Comparison of ENCODE assay signal across 1 cellular context in the genomic region with DNA sequence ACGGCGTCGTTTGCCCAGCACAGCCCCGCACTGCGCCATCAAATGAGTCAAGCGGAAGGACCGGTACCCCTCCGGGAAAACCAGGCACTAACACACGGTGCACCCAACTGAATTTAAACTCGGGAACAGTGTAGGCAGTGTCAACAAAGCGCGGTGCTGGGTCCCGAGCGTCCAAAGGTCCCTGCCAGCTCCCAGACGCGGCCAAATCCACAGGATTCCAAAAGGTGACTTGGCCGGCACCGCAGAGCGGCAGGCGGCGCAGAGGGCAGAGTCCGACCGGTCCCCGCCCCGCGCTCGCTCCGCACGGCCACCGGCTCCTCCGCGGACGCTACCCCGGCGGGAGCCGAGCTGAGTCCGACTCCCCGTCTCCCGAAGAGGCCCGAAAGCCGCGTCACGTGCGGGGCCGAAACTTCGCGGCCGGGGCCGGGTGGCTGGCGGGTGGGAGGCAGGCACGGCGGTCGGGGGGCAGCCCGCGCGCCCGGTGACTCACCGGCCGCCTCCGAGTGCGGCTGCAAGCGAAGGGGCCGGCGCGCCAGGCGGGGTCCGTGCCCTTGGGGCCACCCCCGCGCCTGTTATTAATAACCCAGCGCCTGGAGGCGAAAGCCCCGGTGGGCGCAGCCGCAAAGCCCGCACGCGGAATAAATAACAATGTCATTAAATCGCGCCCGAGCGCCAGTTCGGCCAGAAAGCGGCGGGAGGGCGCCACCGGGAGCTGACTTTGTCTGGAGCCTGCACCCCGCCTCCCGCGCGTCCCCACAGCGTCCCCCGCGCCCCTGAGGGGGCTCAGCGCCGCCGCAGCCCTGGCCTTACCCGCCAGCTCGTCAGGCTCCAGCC.
TF ChIP-seq lines count a peak whose summit lies in the region.

No MANE protein-coding gene starts in this region.

TF ChIP-seq in HepG2, 621 proteins besides CTCF, POLR2A, EP300 and RAD21 (continued from another document and continues in another):
- TF ChIP-seq, protein P1, sequence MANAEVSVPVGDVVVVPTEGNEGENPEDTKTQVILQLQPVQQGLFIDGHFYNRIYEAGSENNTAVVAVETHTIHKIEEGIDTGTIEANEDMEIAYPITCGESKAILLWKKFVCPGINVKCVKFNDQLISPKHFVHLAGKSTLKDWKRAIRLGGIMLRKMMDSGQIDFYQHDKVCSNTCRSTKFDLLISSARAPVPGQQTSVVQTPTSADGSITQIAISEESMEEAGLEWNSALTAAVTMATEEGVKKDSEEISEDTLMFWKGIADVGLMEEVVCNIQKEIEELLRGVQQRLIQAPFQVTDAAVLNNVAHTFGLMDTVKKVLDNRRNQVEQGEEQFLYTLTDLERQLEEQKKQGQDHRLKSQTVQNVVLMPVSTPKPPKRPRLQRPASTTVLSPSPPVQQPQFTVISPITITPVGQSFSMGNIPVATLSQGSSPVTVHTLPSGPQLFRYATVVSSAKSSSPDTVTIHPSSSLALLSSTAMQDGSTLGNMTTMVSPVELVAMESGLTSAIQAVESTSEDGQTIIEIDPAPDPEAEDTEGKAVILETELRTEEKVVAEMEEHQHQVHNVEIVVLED (CRISPR knock-in tag; IDR thresholded peaks at IDR 0.05; ENCODE audit: borderline replicate concordance): peak; percentile 48; the same call in 1 of the 2 replicates
- TF ChIP-seq, protein P2, sequence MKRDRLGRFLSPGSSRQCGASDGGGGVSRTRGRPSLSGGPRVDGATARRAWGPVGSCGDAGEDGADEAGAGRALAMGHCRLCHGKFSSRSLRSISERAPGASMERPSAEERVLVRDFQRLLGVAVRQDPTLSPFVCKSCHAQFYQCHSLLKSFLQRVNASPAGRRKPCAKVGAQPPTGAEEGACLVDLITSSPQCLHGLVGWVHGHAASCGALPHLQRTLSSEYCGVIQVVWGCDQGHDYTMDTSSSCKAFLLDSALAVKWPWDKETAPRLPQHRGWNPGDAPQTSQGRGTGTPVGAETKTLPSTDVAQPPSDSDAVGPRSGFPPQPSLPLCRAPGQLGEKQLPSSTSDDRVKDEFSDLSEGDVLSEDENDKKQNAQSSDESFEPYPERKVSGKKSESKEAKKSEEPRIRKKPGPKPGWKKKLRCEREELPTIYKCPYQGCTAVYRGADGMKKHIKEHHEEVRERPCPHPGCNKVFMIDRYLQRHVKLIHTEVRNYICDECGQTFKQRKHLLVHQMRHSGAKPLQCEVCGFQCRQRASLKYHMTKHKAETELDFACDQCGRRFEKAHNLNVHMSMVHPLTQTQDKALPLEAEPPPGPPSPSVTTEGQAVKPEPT (CRISPR knock-in tag; IDR thresholded peaks at IDR 0.05; ENCODE audit: low read depth): 0 out of 2 replicates have a peak, but pooled peaks have one; percentile 48
- TF ChIP-seq KDM2A (CRISPR knock-in tag; IDR thresholded peaks at IDR 0.05; ENCODE audit: borderline replicate concordance, low read depth) (peak; percentile 78), HNRNPK (IDR thresholded peaks at IDR 0.05; ENCODE audit: low read depth, low read length, poor library complexity, severe bottlenecking) (no peak), SRSF1 (optimal IDR thresholded peaks at IDR 0.05; ENCODE audit: low read depth, low read length) (peak; percentile 40), KLF9 (CRISPR knock-in tag; IDR thresholded peaks at IDR 0.05; ENCODE audit: low read depth) (no peak), ZNF430 (CRISPR knock-in tag; IDR thresholded peaks at IDR 0.05) (peak; percentile 84), TP53 (CRISPR knock-in tag; conservative IDR thresholded peaks at IDR 0.05) (peak; percentile 26; the same call in 1 of the 2 replicates), ZNF296 (CRISPR knock-in tag; conservative IDR thresholded peaks at IDR 0.05) (no peak), ZNF775 (CRISPR knock-in tag; IDR thresholded peaks at IDR 0.05; ENCODE audit: borderline replicate concordance) (no peak), CHD2 (IDR thresholded peaks at IDR 0.05; ENCODE audit: low read depth, low read length) (peak; percentile 50; the same call in 1 of the 2 replicates), SUZ12 (IDR thresholded peaks at IDR 0.05; ENCODE audit: low read depth, low read length) (no peak), STAT5B (CRISPR knock-in tag; IDR thresholded peaks at IDR 0.05) (no peak), FOXA3 (CRISPR knock-in tag; IDR thresholded peaks at IDR 0.05) (peak; percentile 92), HHEX (CRISPR knock-in tag; IDR thresholded peaks at IDR 0.05) (no peak), FOXK2 (IDR thresholded peaks at IDR 0.05) (no peak), TSC22D2 (CRISPR knock-in tag; IDR thresholded peaks at IDR 0.05; ENCODE audit: borderline replicate concordance) (peak; percentile 77; the same call in 1 of the 2 replicates), NFE2L1 (CRISPR knock-in tag; IDR thresholded peaks at IDR 0.05; ENCODE audit: borderline replicate concordance) (no peak), PAX8 (CRISPR knock-in tag; IDR thresholded peaks at IDR 0.05; ENCODE audit: borderline replicate concordance) (no peak), ONECUT2 (CRISPR knock-in tag; IDR thresholded peaks at IDR 0.05) (no peak), ZNF720 (CRISPR knock-in tag; IDR thresholded peaks at IDR 0.05) (0 out of 2 replicates have a peak, but pooled peaks have one; percentile 54), ARNT2 (CRISPR knock-in tag; IDR thresholded peaks at IDR 0.05; ENCODE audit: low read depth) (peak; percentile 69; the same call in 1 of the 2 replicates), ZNF10 (CRISPR knock-in tag; IDR thresholded peaks at IDR 0.05; ENCODE audit: borderline replicate concordance, low read depth) (no peak), ZSCAN31 (CRISPR knock-in tag; IDR thresholded peaks at IDR 0.05; ENCODE audit: low read depth) (no peak; the same call in 1 of the 2 replicates)
- TF ChIP-seq, protein P3, sequence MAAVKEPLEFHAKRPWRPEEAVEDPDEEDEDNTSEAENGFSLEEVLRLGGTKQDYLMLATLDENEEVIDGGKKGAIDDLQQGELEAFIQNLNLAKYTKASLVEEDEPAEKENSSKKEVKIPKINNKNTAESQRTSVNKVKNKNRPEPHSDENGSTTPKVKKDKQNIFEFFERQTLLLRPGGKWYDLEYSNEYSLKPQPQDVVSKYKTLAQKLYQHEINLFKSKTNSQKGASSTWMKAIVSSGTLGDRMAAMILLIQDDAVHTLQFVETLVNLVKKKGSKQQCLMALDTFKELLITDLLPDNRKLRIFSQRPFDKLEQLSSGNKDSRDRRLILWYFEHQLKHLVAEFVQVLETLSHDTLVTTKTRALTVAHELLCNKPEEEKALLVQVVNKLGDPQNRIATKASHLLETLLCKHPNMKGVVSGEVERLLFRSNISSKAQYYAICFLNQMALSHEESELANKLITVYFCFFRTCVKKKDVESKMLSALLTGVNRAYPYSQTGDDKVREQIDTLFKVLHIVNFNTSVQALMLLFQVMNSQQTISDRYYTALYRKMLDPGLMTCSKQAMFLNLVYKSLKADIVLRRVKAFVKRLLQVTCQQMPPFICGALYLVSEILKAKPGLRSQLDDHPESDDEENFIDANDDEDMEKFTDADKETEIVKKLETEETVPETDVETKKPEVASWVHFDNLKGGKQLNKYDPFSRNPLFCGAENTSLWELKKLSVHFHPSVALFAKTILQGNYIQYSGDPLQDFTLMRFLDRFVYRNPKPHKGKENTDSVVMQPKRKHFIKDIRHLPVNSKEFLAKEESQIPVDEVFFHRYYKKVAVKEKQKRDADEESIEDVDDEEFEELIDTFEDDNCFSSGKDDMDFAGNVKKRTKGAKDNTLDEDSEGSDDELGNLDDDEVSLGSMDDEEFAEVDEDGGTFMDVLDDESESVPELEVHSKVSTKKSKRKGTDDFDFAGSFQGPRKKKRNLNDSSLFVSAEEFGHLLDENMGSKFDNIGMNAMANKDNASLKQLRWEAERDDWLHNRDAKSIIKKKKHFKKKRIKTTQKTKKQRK (IDR thresholded peaks at IDR 0.05; ENCODE audit: low read length): no peak
- TF ChIP-seq, protein P4, sequence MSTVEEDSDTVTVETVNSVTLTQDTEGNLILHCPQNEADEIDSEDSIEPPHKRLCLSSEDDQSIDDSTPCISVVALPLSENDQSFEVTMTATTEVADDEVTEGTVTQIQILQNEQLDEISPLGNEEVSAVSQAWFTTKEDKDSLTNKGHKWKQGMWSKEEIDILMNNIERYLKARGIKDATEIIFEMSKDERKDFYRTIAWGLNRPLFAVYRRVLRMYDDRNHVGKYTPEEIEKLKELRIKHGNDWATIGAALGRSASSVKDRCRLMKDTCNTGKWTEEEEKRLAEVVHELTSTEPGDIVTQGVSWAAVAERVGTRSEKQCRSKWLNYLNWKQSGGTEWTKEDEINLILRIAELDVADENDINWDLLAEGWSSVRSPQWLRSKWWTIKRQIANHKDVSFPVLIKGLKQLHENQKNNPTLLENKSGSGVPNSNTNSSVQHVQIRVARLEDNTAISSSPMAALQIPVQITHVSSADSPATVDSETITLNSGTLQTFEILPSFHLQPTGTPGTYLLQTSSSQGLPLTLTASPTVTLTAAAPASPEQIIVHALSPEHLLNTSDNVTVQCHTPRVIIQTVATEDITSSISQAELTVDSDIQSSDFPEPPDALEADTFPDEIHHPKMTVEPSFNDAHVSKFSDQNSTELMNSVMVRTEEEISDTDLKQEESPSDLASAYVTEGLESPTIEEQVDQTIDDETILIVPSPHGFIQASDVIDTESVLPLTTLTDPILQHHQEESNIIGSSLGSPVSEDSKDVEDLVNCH (CRISPR knock-in tag; IDR thresholded peaks at IDR 0.05): no peak
- TF ChIP-seq, protein P5, sequence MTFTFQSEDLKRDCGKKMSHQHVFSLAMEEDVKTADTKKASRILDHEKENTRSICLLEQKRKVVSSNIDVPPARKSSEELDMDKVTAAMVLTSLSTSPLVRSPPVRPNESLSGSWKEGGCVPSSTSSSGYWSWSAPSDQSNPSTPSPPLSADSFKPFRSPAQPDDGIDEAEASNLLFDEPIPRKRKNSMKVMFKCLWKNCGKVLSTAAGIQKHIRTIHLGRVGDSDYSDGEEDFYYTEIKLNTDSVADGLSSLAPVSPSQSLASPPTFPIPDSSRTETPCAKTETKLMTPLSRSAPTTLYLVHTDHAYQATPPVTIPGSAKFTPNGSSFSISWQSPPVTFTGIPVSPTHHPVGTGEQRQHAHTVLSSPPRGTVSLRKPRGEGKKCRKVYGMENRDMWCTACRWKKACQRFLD (CRISPR knock-in tag; IDR thresholded peaks at IDR 0.05; ENCODE audit: borderline replicate concordance): peak; percentile 68; the same call in 1 of the 2 replicates
- TF ChIP-seq, protein P6, sequence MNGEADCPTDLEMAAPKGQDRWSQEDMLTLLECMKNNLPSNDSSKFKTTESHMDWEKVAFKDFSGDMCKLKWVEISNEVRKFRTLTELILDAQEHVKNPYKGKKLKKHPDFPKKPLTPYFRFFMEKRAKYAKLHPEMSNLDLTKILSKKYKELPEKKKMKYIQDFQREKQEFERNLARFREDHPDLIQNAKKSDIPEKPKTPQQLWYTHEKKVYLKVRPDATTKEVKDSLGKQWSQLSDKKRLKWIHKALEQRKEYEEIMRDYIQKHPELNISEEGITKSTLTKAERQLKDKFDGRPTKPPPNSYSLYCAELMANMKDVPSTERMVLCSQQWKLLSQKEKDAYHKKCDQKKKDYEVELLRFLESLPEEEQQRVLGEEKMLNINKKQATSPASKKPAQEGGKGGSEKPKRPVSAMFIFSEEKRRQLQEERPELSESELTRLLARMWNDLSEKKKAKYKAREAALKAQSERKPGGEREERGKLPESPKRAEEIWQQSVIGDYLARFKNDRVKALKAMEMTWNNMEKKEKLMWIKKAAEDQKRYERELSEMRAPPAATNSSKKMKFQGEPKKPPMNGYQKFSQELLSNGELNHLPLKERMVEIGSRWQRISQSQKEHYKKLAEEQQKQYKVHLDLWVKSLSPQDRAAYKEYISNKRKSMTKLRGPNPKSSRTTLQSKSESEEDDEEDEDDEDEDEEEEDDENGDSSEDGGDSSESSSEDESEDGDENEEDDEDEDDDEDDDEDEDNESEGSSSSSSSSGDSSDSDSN (CRISPR knock-in tag; IDR thresholded peaks at IDR 0.05): peak; percentile 98
- TF ChIP-seq, protein P7, sequence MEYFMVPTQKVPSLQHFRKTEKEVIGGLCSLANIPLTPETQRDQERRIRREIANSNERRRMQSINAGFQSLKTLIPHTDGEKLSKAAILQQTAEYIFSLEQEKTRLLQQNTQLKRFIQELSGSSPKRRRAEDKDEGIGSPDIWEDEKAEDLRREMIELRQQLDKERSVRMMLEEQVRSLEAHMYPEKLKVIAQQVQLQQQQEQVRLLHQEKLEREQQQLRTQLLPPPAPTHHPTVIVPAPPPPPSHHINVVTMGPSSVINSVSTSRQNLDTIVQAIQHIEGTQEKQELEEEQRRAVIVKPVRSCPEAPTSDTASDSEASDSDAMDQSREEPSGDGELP (IDR thresholded peaks at IDR 0.05; ENCODE audit: borderline replicate concordance, low read depth): no peak
- TF ChIP-seq, protein P8, sequence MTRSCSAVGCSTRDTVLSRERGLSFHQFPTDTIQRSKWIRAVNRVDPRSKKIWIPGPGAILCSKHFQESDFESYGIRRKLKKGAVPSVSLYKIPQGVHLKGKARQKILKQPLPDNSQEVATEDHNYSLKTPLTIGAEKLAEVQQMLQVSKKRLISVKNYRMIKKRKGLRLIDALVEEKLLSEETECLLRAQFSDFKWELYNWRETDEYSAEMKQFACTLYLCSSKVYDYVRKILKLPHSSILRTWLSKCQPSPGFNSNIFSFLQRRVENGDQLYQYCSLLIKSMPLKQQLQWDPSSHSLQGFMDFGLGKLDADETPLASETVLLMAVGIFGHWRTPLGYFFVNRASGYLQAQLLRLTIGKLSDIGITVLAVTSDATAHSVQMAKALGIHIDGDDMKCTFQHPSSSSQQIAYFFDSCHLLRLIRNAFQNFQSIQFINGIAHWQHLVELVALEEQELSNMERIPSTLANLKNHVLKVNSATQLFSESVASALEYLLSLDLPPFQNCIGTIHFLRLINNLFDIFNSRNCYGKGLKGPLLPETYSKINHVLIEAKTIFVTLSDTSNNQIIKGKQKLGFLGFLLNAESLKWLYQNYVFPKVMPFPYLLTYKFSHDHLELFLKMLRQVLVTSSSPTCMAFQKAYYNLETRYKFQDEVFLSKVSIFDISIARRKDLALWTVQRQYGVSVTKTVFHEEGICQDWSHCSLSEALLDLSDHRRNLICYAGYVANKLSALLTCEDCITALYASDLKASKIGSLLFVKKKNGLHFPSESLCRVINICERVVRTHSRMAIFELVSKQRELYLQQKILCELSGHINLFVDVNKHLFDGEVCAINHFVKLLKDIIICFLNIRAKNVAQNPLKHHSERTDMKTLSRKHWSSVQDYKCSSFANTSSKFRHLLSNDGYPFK (CRISPR knock-in tag; IDR thresholded peaks at IDR 0.05; ENCODE audit: borderline replicate concordance): peak; percentile 48; the same call in 1 of the 2 replicates
- TF ChIP-seq, protein P9, sequence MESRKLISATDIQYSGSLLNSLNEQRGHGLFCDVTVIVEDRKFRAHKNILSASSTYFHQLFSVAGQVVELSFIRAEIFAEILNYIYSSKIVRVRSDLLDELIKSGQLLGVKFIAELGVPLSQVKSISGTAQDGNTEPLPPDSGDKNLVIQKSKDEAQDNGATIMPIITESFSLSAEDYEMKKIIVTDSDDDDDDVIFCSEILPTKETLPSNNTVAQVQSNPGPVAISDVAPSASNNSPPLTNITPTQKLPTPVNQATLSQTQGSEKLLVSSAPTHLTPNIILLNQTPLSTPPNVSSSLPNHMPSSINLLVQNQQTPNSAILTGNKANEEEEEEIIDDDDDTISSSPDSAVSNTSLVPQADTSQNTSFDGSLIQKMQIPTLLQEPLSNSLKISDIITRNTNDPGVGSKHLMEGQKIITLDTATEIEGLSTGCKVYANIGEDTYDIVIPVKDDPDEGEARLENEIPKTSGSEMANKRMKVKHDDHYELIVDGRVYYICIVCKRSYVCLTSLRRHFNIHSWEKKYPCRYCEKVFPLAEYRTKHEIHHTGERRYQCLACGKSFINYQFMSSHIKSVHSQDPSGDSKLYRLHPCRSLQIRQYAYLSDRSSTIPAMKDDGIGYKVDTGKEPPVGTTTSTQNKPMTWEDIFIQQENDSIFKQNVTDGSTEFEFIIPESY (CRISPR knock-in tag; IDR thresholded peaks at IDR 0.05): no peak
- TF ChIP-seq, protein P10, sequence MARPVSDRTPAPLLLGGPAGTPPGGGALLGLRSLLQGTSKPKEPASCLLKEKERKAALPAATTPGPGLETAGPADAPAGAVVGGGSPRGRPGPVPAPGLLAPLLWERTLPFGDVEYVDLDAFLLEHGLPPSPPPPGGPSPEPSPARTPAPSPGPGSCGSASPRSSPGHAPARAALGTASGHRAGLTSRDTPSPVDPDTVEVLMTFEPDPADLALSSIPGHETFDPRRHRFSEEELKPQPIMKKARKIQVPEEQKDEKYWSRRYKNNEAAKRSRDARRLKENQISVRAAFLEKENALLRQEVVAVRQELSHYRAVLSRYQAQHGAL (CRISPR knock-in tag; IDR thresholded peaks at IDR 0.05; ENCODE audit: not compliant biosample characterization): peak; percentile 49
